ENCODE assay signal across 11 cellular contexts in genomic region chr6:27141013-27141412, GRCh38.
DNase-seq lines count a peak whose midpoint lies in the region; ATAC-seq and TF ChIP-seq lines count a peak whose summit lies in the region.
"Had no signal": no experiment of that assay in that cellular context is flagged by ENCODE, and none has a peak within 500 bp of the region (broad histone marks: within the 10 kb centered on the region; RNA-seq: fewer than 3 reads in every experiment).

No MANE protein-coding gene starts in this region.

- H3K27ac ChIP-seq in tibial nerve: no peak overlapping the region
- H3K27ac ChIP-seq: right atrium auricular region had no signal

- peaks cover 41% of the 10 kb centered on the region for H3K4me1 Mint-ChIP-seq in activated naive CD4-positive, alpha-beta T cell treated with anti-CD3 and anti-CD28 coated beads for 36 hours (ENCODE audit: low read depth)
- H3K4me1 Mint-ChIP-seq in dendritic cell treated with granulocyte-macrophage colony-stimulating factor and Interleukin-4, amounts not matched to agents 40 ng/mL and 50 ng/mL, for 4 days (ENCODE audit: low read depth): peaks cover 22% of the 10 kb centered on the region
- H3K4me1 Mint-ChIP-seq in stimulated activated memory B cell treated with anti-CD40 and anti-IgM and Interleukin-4, amounts not matched to agents 10 μg/mL and 1 μg/mL and 100 μg/mL, for 72 hours: peaks cover 40% of the 10 kb centered on the region

- ATAC-seq in stimulated activated memory B cell treated with anti-CD40 and anti-IgM and Interleukin-4, amounts not matched to agents 10 μg/mL and 1 μg/mL and 100 μg/mL, for 72 hours: no peak

- peak overlapping the region; percentile 80 for H3K27ac Mint-ChIP-seq in activated naive CD4-positive, alpha-beta T cell treated with anti-CD3 and anti-CD28 coated beads for 36 hours
- no peak overlapping the region for H3K27ac Mint-ChIP-seq in dendritic cell treated with granulocyte-macrophage colony-stimulating factor and Interleukin-4, amounts not matched to agents 40 ng/mL and 50 ng/mL, for 4 days
- H3K27ac Mint-ChIP-seq in stimulated activated memory B cell treated with anti-CD40 and anti-IgM and Interleukin-4, amounts not matched to agents 10 μg/mL and 1 μg/mL and 100 μg/mL, for 72 hours: peak overlapping the region; percentile 91

- DNase-seq in activated naive CD4-positive, alpha-beta T cell treated with anti-CD3 and anti-CD28 coated beads for 36 hours: no peak
- DNase-seq in activated naive CD4-positive, alpha-beta T cell (lab: John Stamatoyannopoulos, UW): no peak
- DNase-seq in NT2/D1 (ENCODE audit: low read depth, low spot score): no peak
- no peak for DNase-seq in inferior parietal cortex (ENCODE audit: extremely low spot score)
- no peak for DNase-seq in HK-2 (ENCODE audit: unreplicated experiment)
- DNase-seq in tibial nerve (ENCODE audit: low spot score in 2 of 2): no peak
- DNase-seq: NCI-H510A treated with DMSO at 0.1 percent for 48 hours had no signal

- TF ChIP-seq CTCF in tibial nerve (IDR thresholded peaks at IDR 0.05): no peak

- intact Hi-C loops in activated naive CD4-positive, alpha-beta T cell treated with anti-CD3 and anti-CD28 coated beads for 36 hours (cut with micrococcal nuclease): no loop called here
- intact Hi-C loops in dendritic cell treated with granulocyte-macrophage colony-stimulating factor and Interleukin-4, amounts not matched to agents 40 ng/mL and 50 ng/mL, for 4 days (cut with micrococcal nuclease): loop anchor here (10.0 kb wide), 1 partner anchor 536 kb away; no protein-coding TSS in a partner anchor

- H3K36me3 ChIP-seq in NT2/D1 (ENCODE audit: insufficient read depth, insufficient read length, low read length): peaks cover 14% of the 10 kb centered on the region
- H3K36me3 ChIP-seq in tibial nerve: no peaks in the 10 kb centered on the region
- H3K36me3 ChIP-seq: right atrium auricular region had no signal

- H3K36me3 Mint-ChIP-seq in activated naive CD4-positive, alpha-beta T cell treated with anti-CD3 and anti-CD28 coated beads for 36 hours (ENCODE audit: low read depth): peaks cover 5% of the 10 kb centered on the region
- peaks cover 27% of the 10 kb centered on the region for H3K36me3 Mint-ChIP-seq in dendritic cell treated with granulocyte-macrophage colony-stimulating factor and Interleukin-4, amounts not matched to agents 40 ng/mL and 50 ng/mL, for 4 days (ENCODE audit: low read depth)
- H3K36me3 Mint-ChIP-seq in stimulated activated memory B cell treated with anti-CD40 and anti-IgM and Interleukin-4, amounts not matched to agents 10 μg/mL and 1 μg/mL and 100 μg/mL, for 72 hours: peaks cover 27% of the 10 kb centered on the region

- H3K4me3 Mint-ChIP-seq in activated naive CD4-positive, alpha-beta T cell treated with anti-CD3 and anti-CD28 coated beads for 36 hours: peak overlapping the region; percentile 67
- H3K4me3 Mint-ChIP-seq in dendritic cell treated with granulocyte-macrophage colony-stimulating factor and Interleukin-4, amounts not matched to agents 40 ng/mL and 50 ng/mL, for 4 days: peak overlapping the region; percentile 52
- H3K4me3 Mint-ChIP-seq in stimulated activated memory B cell treated with anti-CD40 and anti-IgM and Interleukin-4, amounts not matched to agents 10 μg/mL and 1 μg/mL and 100 μg/mL, for 72 hours: peak overlapping the region; percentile 85

- CTCF ChIA-PET in activated naive CD4-positive, alpha-beta T cell treated with anti-CD3 and anti-CD28 coated beads for 36 hours (lab: Charles Lee): no interaction called here

- no peak for TF ChIP-seq POLR2A in tibial nerve (IDR thresholded peaks at IDR 0.05)

- H3K4me1 ChIP-seq in NT2/D1 (ENCODE audit: insufficient read depth, insufficient read length) (no peaks in the 10 kb centered on the region), tibial nerve (peaks cover 0 to 24% (median 9%) of the 10 kb centered on the region in 4 donors)

- H3K9ac ChIP-seq in NT2/D1 (ENCODE audit: insufficient read length, low read depth): peak overlapping the region; percentile 57

- no peak for TF ChIP-seq EP300 in tibial nerve (IDR thresholded peaks at IDR 0.05)

- no peaks in the 10 kb centered on the region for H3K9me3 ChIP-seq in NT2/D1 (ENCODE audit: insufficient read depth, low read length)
- H3K9me3 ChIP-seq in tibial nerve: no peaks in the 10 kb centered on the region
- H3K9me3 ChIP-seq: right atrium auricular region had no signal

- H3K27me3 Mint-ChIP-seq in activated naive CD4-positive, alpha-beta T cell treated with anti-CD3 and anti-CD28 coated beads for 36 hours (ENCODE audit: low read depth): no peaks in the 10 kb centered on the region
- H3K27me3 Mint-ChIP-seq in dendritic cell treated with granulocyte-macrophage colony-stimulating factor and Interleukin-4, amounts not matched to agents 40 ng/mL and 50 ng/mL, for 4 days: no peaks in the 10 kb centered on the region
- no peaks in the 10 kb centered on the region for H3K27me3 Mint-ChIP-seq in stimulated activated memory B cell treated with anti-CD40 and anti-IgM and Interleukin-4, amounts not matched to agents 10 μg/mL and 1 μg/mL and 100 μg/mL, for 72 hours

- 78 to 82% methylated on average over 4 of the region's 4 CpGs for WGBS in tibial nerve, 2 donors

- H3K4me3 ChIP-seq in NT2/D1 (ENCODE audit: insufficient read length, low read depth) (peak overlapping the region; percentile 47), tibial nerve (no peak overlapping the region)
- H3K4me3 ChIP-seq: lung, right atrium auricular region had no signal

- H3K27me3 ChIP-seq in NT2/D1 (ENCODE audit: insufficient read depth, insufficient read length) (no peaks in the 10 kb centered on the region), tibial nerve (peaks cover 0 to 13% of the 10 kb centered on the region in 2 donors)
- H3K27me3 ChIP-seq: right atrium auricular region had no signal

- no peaks in the 10 kb centered on the region for H3K9me3 Mint-ChIP-seq in activated naive CD4-positive, alpha-beta T cell treated with anti-CD3 and anti-CD28 coated beads for 36 hours
- H3K9me3 Mint-ChIP-seq in dendritic cell treated with granulocyte-macrophage colony-stimulating factor and Interleukin-4, amounts not matched to agents 40 ng/mL and 50 ng/mL, for 4 days: no peaks in the 10 kb centered on the region
- no peaks in the 10 kb centered on the region for H3K9me3 Mint-ChIP-seq in stimulated activated memory B cell treated with anti-CD40 and anti-IgM and Interleukin-4, amounts not matched to agents 10 μg/mL and 1 μg/mL and 100 μg/mL, for 72 hours
